9 cellular contexts compared by ENCODE assay signal in the genomic region with DNA sequence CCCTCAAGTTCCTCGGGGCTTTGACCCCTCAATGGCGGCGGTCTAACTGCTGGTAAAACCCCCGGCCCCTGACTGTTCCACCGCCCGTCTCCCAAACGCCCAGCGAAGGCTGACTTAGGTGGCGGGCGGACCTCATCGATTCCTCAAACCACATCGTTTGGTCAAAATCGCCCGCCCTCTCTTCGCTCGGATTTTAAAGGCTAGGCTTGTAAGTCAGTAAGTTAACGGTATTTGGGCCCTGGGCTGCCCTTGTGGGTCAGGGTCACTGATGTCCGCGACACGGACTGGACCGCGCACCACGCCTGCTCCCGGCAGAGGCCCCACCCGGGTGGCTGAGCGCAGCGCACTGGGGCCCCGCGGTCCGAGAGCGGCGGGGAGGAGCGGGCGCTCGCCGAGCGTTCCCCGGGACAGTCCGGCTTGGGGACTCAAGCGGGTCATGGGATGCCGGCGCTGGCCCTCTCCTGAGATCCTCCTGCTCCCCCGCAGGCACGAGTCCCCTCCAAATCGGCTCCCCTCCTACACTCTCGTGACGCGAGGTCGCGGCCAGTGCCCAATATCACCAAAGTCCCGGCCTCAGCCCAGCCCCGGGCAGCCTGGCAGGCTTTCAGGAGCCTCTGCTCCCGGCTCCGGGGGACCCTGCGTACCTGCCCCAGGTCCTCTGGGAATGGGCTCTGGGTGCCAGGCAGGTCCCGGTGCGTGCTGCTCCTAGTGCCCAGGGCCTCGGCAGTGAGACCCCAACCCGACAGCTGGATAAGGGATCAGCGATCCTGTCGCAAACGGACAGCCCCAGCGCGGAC. TPM values are rescaled to one million over a fixed set of nuclear protein-coding genes. Genes with fewer than 3 reads are reported as not detected.
DNase-seq lines count a peak whose midpoint lies in the region; ATAC-seq, FAIRE-seq and TF ChIP-seq lines count a peak whose summit lies in the region.
"Had no signal": no experiment of that assay in that cellular context is flagged by ENCODE, and none has a peak within 500 bp of the region (broad histone marks: within the 10 kb centered on the region; RNA-seq: fewer than 3 reads in every experiment).

No MANE protein-coding gene starts in this region.

- H3K9me3 ChIP-seq in H1 (ENCODE audit: insufficient read depth in 2 of 2, low read depth in 1 of 2, low read length in 1 of 2): no peaks in the 10 kb centered on the region
- H3K9me3 ChIP-seq in osteoblast (ENCODE audit: low read depth, low read length): no peaks in the 10 kb centered on the region

- H3K23me2 ChIP-seq in H1 (ENCODE audit: low read depth, low read length): peaks cover 14% of the 10 kb centered on the region

- peak overlapping the region; percentile 31 to 76 (median 48) for H3K9ac ChIP-seq in H1 (replicated peaks in 1 of 4; ENCODE audit: extremely low read depth in 1 of 4, low read depth in 3 of 4, low read length in 3 of 4)

- TF ChIP-seq CTCF in CD14-positive monocyte (IDR thresholded peaks at IDR 0.05) (no peak), HL-60 (IDR thresholded peaks at IDR 0.05; ENCODE audit: insufficient read depth, low read length) (no peak), H1 (IDR thresholded peaks at IDR 0.05; ENCODE audit: control extremely low read depth in 1 of 3, insufficient read depth in 1 of 3, low read depth in 1 of 3, low read length in 3 of 3) (no peak), osteoblast (IDR thresholded peaks at IDR 0.05; ENCODE audit: extremely low read depth, low read depth, low read length) (no peak)

- CTCF ChIA-PET in H1 (lab: Charles Lee; ENCODE audit: partially characterized antibody): interaction anchor here (1.1 kb wide), 1 partner anchor 169 kb away, joined by 3 read pairs; no protein-coding TSS in a partner anchor

- peaks cover 78% of the 10 kb centered on the region for H3K27me3 ChIP-seq in HL-60 (ENCODE audit: insufficient read depth, poor library complexity, severe bottlenecking)
- peaks cover 0 to 15% (median 11%) of the 10 kb centered on the region in 4 experiments; a peak in 5 of 7 replicates for H3K27me3 ChIP-seq in H1 (replicated peaks in 1 of 4; ENCODE audit: control insufficient read depth in 3 of 4, extremely low read depth in 1 of 4, insufficient read depth in 3 of 4, low read length in 3 of 4)
- peaks cover 94% of the 10 kb centered on the region for H3K27me3 ChIP-seq in osteoblast (ENCODE audit: insufficient read depth, low read length)

- no peak overlapping the region for H3K27ac ChIP-seq in HL-60 (replicated peaks)
- no peak overlapping the region for H3K27ac ChIP-seq in H1 (ENCODE audit: low read depth, low read length)
- H3K27ac ChIP-seq in osteoblast (ENCODE audit: low read depth, low read length): no peak overlapping the region

- peak overlapping the region; percentile 77 to 88 for H3K4me3 Mint-ChIP-seq in CD14-positive monocyte

- no peak for TF ChIP-seq RAD21 in H1 (IDR thresholded peaks at IDR 0.05 in 1 of 2, conservative IDR thresholded peaks at IDR 0.05 in 1 of 2; ENCODE audit: low read depth in 2 of 2, low read length in 2 of 2)

- peak overlapping the region in 3 of 7 donors; percentile 7 to 25 (median 19) for H3K27ac Mint-ChIP-seq in CD14-positive monocyte

- peaks cover 0 to 20% (median 7%) of the 10 kb centered on the region in 7 donors for H3K9me3 Mint-ChIP-seq in CD14-positive monocyte

- peaks cover 39% of the 10 kb centered on the region for H3K4me1 Mint-ChIP-seq in CD14-positive monocyte

- no peak for TF ChIP-seq POLR2A in H1 (IDR thresholded peaks at IDR 0.05; ENCODE audit: control extremely low read depth in 1 of 2, low read depth in 2 of 2, low read length in 2 of 2)

- peaks cover 10 to 19% of the 10 kb centered on the region in 2 experiments for H4K20me1 ChIP-seq in H1 (replicated peaks in 1 of 2; ENCODE audit: control insufficient read depth in 1 of 2, insufficient read depth in 2 of 2, low read length in 2 of 2)
- no peaks in the 10 kb centered on the region for H4K20me1 ChIP-seq in osteoblast (ENCODE audit: insufficient read depth, low read length)

- H3K4ac ChIP-seq in H1 (replicated peaks; ENCODE audit: insufficient read length, low read depth, low read length): no peak overlapping the region

- H3K79me2 ChIP-seq in H1 (ENCODE audit: control insufficient read depth in 1 of 2, insufficient read depth in 2 of 2, low read length in 2 of 2) (peaks cover 30 to 66% of the 10 kb centered on the region in 2 experiments), osteoblast (ENCODE audit: insufficient read depth, low read length) (no peaks in the 10 kb centered on the region)

- peaks cover 85 to 93% (median 91%) of the 10 kb centered on the region in 3 donors for H3K27me3 Mint-ChIP-seq in CD14-positive monocyte (ENCODE audit: low read depth in 3 of 3)

- TF ChIP-seq EP300 in H1 (IDR thresholded peaks at IDR 0.05; ENCODE audit: borderline replicate concordance in 1 of 2, low read depth in 2 of 2, low read length in 2 of 2): no peak

- no peak overlapping the region for H3K14ac ChIP-seq in H1 (ENCODE audit: insufficient read length)

- H2AFZ ChIP-seq in H1 (ENCODE audit: low read length): no peak overlapping the region
- no peak overlapping the region for H2AFZ ChIP-seq in osteoblast (ENCODE audit: low read length)

- no peak overlapping the region for H3K23ac ChIP-seq in H1 (ENCODE audit: insufficient read length)

- H3K18ac ChIP-seq in H1 (ENCODE audit: extremely low read depth, low read length): peak overlapping the region; percentile 17; the same call in 1 of the 2 replicates

- H3K36me3 ChIP-seq in H1 (ENCODE audit: control insufficient read depth in 2 of 4, insufficient read depth in 4 of 4, low read length in 3 of 4) (peaks cover 0 to 4% (median 0%) of the 10 kb centered on the region in 4 experiments; a peak in 1 of 8 replicates), osteoblast (ENCODE audit: insufficient read depth, low read length) (no peaks in the 10 kb centered on the region)

- H3K4me2 ChIP-seq in H1 (ENCODE audit: insufficient read depth in 1 of 2, low read depth in 2 of 2, low read length in 2 of 2) (peak overlapping the region; percentile 88 to 91), osteoblast (ENCODE audit: insufficient read depth, low read length) (peak overlapping the region; percentile 58)

- intact Hi-C loops in CD14-positive monocyte (cut with micrococcal nuclease): no loop called here

- H2AK5ac ChIP-seq in H1 (ENCODE audit: low read depth, low read length): no peak overlapping the region

- no peak for FAIRE-seq in H1 (lab: Jason Lieb, UNC)
- FAIRE-seq: bronchial epithelial cell had no signal

- H3K79me1 ChIP-seq in H1 (ENCODE audit: low read depth, low read length): 0 out of 2 replicates have a peak, but pooled peaks cover 3% of the 10 kb centered on the region

- H4K8ac ChIP-seq in H1 (ENCODE audit: extremely low read depth, insufficient read depth, low read length): no peak overlapping the region

- ATAC-seq in HG03457 (IDR thresholded peaks at IDR 0.05; ENCODE audit: unreplicated experiment): no peak

- peaks cover 0 to 10% of the 10 kb centered on the region in 2 donors for H3K36me3 Mint-ChIP-seq in CD14-positive monocyte

- no peak overlapping the region for H2BK20ac ChIP-seq in H1 (ENCODE audit: low read length)

- H2BK120ac ChIP-seq in H1 (replicated peaks; ENCODE audit: low read depth, low read length): no peak overlapping the region

- H3K4me1 ChIP-seq in H1 (replicated peaks in 1 of 4; ENCODE audit: control insufficient read depth in 3 of 4, insufficient read depth in 4 of 4, low read length in 3 of 4): peaks cover 7 to 18% (median 15%) of the 10 kb centered on the region in 4 experiments; a peak in 6 of 7 replicates
- H3K4me1 ChIP-seq in osteoblast (ENCODE audit: insufficient read depth, low read length): peaks cover 8% of the 10 kb centered on the region

- H4K5ac ChIP-seq in H1 (ENCODE audit: insufficient read length, low read depth, low read length): no peak overlapping the region

- POLR2A ChIA-PET in H1 (lab: Charles Lee; ENCODE audit: partially characterized antibody): interaction anchor here (0.6 to 2.1 kb wide), 7 partner anchors 10 to 1043 kb away, joined by 3 to 7 read pairs (median 4); a partner anchor contains a TSS

- peak overlapping the region; percentile 38; the same call in 1 of the 2 replicates for H2BK5ac ChIP-seq in H1 (ENCODE audit: low read depth, low read length)

- H3K4me3 ChIP-seq in HL-60 (replicated peaks; ENCODE audit: insufficient read depth, low read length) (peak overlapping the region; percentile 46), H1 (ENCODE audit: extremely low read depth in 1 of 4, insufficient read depth in 2 of 4, low read depth in 3 of 4, low read length in 4 of 4) (peak overlapping the region; percentile 65 to 94 (median 74)), osteoblast (ENCODE audit: insufficient read depth, low read length) (peak overlapping the region; percentile 56)

- H2BK15ac ChIP-seq in H1 (ENCODE audit: low read length): no peak overlapping the region

- DNase-seq in CD14-positive monocyte (ENCODE audit: low spot score) (no peak), HL-60 (ENCODE audit: low read depth in 1 of 2, low spot score in 1 of 2) (no peak), H1 (ENCODE audit: low read depth in 1 of 2, low spot score in 2 of 2) (peak in 1 of 2 experiments; percentile 72), osteoblast (ENCODE audit: insufficient read length, low spot score, missing footprints) (peak; percentile 86), GOT3 (lab: John Stamatoyannopoulos, UW) (no peak), H4 (ENCODE audit: low spot score) (no peak), NCI-H2029 treated with DMSO at 0.1 percent for 48 hours (lab: John Stamatoyannopoulos, UW) (no peak)

- WGBS in H1 (ENCODE audit: extremely low coverage in 1 of 2, insufficient coverage in 1 of 2, insufficient read length in 1 of 2, insufficient replicate concordance in 2 of 2, low coverage in 1 of 2, low lambda C conversion rate in 2 of 2, missing lambda C conversion rate in 1 of 2), 2 experiments: 0% methylated on average over 51 of the region's 64 CpGs; no CpG with 5 or more reads in 1 of the 2 experiments

- H2BK12ac ChIP-seq in H1 (ENCODE audit: low read depth, low read length): no peak overlapping the region

- H3K56ac ChIP-seq in H1 (replicated peaks; ENCODE audit: insufficient read length, low read depth, low read length): no peak overlapping the region

- no peak overlapping the region for H4K91ac ChIP-seq in H1 (replicated peaks; ENCODE audit: insufficient read length, low read length)

RNA-seq across cellular contexts. Expression of a gene that starts 1.0 kb away (rescaled TPM):
- polyA plus RNA-seq in CD14-positive monocyte: not detected
- 82.1 and 90.2 TPM in 2 replicates for total RNA-seq in H1 (2021; fragmentation: NEBNext Ultra II Directional; extraction: Animal tissue kit (Norgen Biotek cat#: 25700))
- polyA plus RNA-seq in H1 (2011; rRNA removed): 19.7 and 25.3 TPM in 2 replicates
- 23.1 TPM for polyA plus RNA-seq in H1 (2011; cell fraction: cytosol; rRNA removed)
- 64.4 TPM for polyA plus RNA-seq in H1 (2011; cell fraction: nucleus; rRNA removed)
- 31.7 to 56.7 TPM (median 41.7 TPM) in 4 replicates for polyA plus RNA-seq in H1 (2012, experiment 1 of 2)
- 3.4 TPM for polyA plus RNA-seq in H1 (2012, experiment 2 of 2)
- 79.6 TPM for polyA plus RNA-seq in H1 (2013, experiment 1 of 2)
- polyA plus RNA-seq in H1 (2013, experiment 2 of 2): 76.6 TPM
- polyA minus RNA-seq in H1 (2011; rRNA and poly(A)+ RNA removed): 73.4 and 80.6 TPM in 2 replicates
- 41.2 TPM for polyA minus RNA-seq in H1 (2011; cell fraction: cytosol; rRNA and poly(A)+ RNA removed)
- 70.9 TPM for polyA minus RNA-seq in H1 (2011; cell fraction: nucleus; rRNA and poly(A)+ RNA removed)
- total RNA-seq in osteoblast: under 0.01 TPM in 1 of 2 replicates, not detected in the other
- 0.25 and 0.43 TPM in 2 replicates for total RNA-seq in H4 (2014; rRNA removed; shearing (Covaris generic))
- total RNA-seq: bronchial epithelial cell had no signal

Comparison
In these comparisons a context has a peak if more than half of its experiments do, and no peak if none do; other contexts are left out.
1. RNA of a gene that starts 1.0 kb away (total RNA-seq): 82.1 to 90.2 TPM in H1; 0.25 to 0.43 TPM in H4 and under 0.01 TPM in osteoblast; every median in the first group is over 10 times any median in the second.
2. Peak in every context shown above with its lines, with median percentiles within 50 percentile points of each other: H3K4me3 ChIP-seq.